Comparison of ENCODE assay signal across 10 cellular contexts in the genomic region with DNA sequence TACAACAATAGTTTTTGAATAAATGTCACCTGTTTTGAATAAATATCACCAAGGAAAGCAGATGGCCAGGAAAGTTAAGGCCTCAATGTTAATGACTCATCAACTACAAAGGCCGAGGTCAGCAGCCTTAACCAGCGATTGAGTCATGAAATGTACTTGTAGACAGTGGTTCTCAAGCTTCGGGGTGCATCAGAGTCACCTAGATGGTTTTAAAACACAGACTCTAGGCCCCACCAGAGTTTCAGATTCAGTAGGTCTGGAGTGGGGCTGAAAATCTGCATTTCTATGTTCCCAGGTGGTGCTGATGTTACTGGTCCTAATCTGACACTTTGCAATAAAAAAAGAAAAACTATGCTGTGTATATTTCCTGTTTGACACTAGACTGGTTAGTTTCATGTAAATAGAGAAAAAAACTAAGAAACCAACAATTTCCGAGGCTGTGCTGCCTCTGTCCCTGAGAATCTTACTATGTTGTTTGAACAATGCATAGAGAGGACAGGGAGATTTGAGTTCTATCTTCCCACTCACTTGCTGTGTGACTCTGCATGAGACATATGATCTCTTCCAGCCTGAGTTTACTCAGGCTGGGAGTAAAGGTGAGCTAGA. TPM values are rescaled to one million over a fixed set of nuclear protein-coding genes. Genes with fewer than 3 reads are reported as not detected.
A peak's percentile ranks its signal among the peaks of the same experiment; 100 is the strongest.
DNase-seq lines count a peak whose midpoint lies in the region; ATAC-seq, FAIRE-seq and TF ChIP-seq lines count a peak whose summit lies in the region.
"Had no signal": no experiment of that assay in that cellular context is flagged by ENCODE, and none has a peak within 500 bp of the region (broad histone marks: within the 10 kb centered on the region; RNA-seq: fewer than 3 reads in every experiment).

No MANE protein-coding gene starts in this region.

- TF ChIP-seq EP300 in K562 (IDR thresholded peaks at IDR 0.05; ENCODE audit: low read length): peak; percentile 88

- no peak for TF ChIP-seq POLR2A in K562 (conservative IDR thresholded peaks at IDR 0.05)

- peaks cover 4% of the 10 kb centered on the region for H3K9me1 ChIP-seq in K562 (ENCODE audit: control insufficient read depth, insufficient read depth, low read length)

- H3K36me3 ChIP-seq in K562 (ENCODE audit: control insufficient read depth, insufficient read depth, low read length): peaks cover 32% of the 10 kb centered on the region

- H3K9me3 Mint-ChIP-seq in natural killer cell treated with Interleukin-12 subunit alpha and Interleukin-12 subunit beta and Interleukin-15 and Interleukin-18, amount 100 ng/mL, for 72 hours: no peaks in the 10 kb centered on the region
- no peaks in the 10 kb centered on the region for H3K9me3 Mint-ChIP-seq in nephron progenitor cell

- H3K4me3 ChIP-seq in K562: no peak overlapping the region
- H3K4me3 ChIP-seq: heart right ventricle had no signal

- TF ChIP-seq RAD21 in K562 (CRISPR knock-in tag; conservative IDR thresholded peaks at IDR 0.05 in 1 of 2, IDR thresholded peaks at IDR 0.05 in 1 of 2): no peak

- no peak overlapping the region for H2AFZ ChIP-seq in K562 (ENCODE audit: low read depth, low read length)

- CTCF ChIA-PET in K562 (lab: Yijun Ruan, JAX; ENCODE audit: low intra/inter-chr PET ratio): no interaction called here

- TF ChIP-seq CTCF in K562 (IDR thresholded peaks at IDR 0.05 in 2 of 3, conservative IDR thresholded peaks at IDR 0.05 in 1 of 3; ENCODE audit: insufficient read depth in 2 of 3, low read depth in 1 of 3, low read length in 3 of 3) (no peak), nephron progenitor cell (IDR thresholded peaks at IDR 0.05) (no peak)

- peak overlapping the region; percentile 61 for H3K4me2 ChIP-seq in K562 (ENCODE audit: insufficient read depth, low read length)

- peaks cover 32 to 69% of the 10 kb centered on the region in 2 experiments for H3K4me1 ChIP-seq in K562 (replicated peaks in 1 of 2; ENCODE audit: control insufficient read depth in 2 of 2, insufficient read depth in 2 of 2, low read length in 2 of 2)

- H3K4me1 Mint-ChIP-seq in natural killer cell treated with Interleukin-12 subunit alpha and Interleukin-12 subunit beta and Interleukin-15 and Interleukin-18, amount 100 ng/mL, for 72 hours (ENCODE audit: low read depth in 2 of 2): peaks cover 88 to 96% of the 10 kb centered on the region in 2 donors
- H3K4me1 Mint-ChIP-seq in nephron progenitor cell: peaks cover 26% of the 10 kb centered on the region

- H4K20me1 ChIP-seq in K562 (replicated peaks; ENCODE audit: control insufficient read depth, insufficient read depth, low read length): peaks cover 10% of the 10 kb centered on the region; the same call in 1 of the 2 replicates

- POLR2A ChIA-PET in K562 (lab: Yijun Ruan, JAX): interaction anchor here (0.7 to 3.4 kb wide), 4 partner anchors 10 to 42 kb away, joined by 3 to 14 read pairs (median 4); no protein-coding TSS in a partner anchor

- peak; percentile 92 for FAIRE-seq in K562 (lab: Jason Lieb, UNC)

- no TSS peak for BruUV-seq in K562 (replicated peaks; lab: Mats Ljungman, UMichigan)

- peaks cover 92% of the 10 kb centered on the region for H3K79me2 ChIP-seq in K562 (ENCODE audit: control insufficient read depth, insufficient read depth, low read length)

- in situ Hi-C loops in K562 (cut with MboI): loop anchor here (5.0 kb wide), 1 partner anchor 38 kb away; no protein-coding TSS in a partner anchor

- H3K27me3 Mint-ChIP-seq in natural killer cell treated with Interleukin-12 subunit alpha and Interleukin-12 subunit beta and Interleukin-15 and Interleukin-18, amount 100 ng/mL, for 72 hours: no peaks in the 10 kb centered on the region
- H3K27me3 Mint-ChIP-seq in nephron progenitor cell (ENCODE audit: low read depth, poor library complexity): peaks cover 9% of the 10 kb centered on the region

- H3K9me3 ChIP-seq in K562 (replicated peaks; ENCODE audit: control insufficient read depth, insufficient read depth, low read depth, low read length): no peaks in the 10 kb centered on the region
- H3K9me3 ChIP-seq: heart right ventricle had no signal

- WGBS in K562 (ENCODE audit: insufficient coverage, low coverage, missing lambda C conversion rate): 4% methylated on average over 4 of the region's 4 CpGs

- H3K4me3 Mint-ChIP-seq in natural killer cell treated with Interleukin-12 subunit alpha and Interleukin-12 subunit beta and Interleukin-15 and Interleukin-18, amount 100 ng/mL, for 72 hours: peak overlapping the region; percentile 84
- no peak overlapping the region for H3K4me3 Mint-ChIP-seq in nephron progenitor cell

- H3K27ac Mint-ChIP-seq in natural killer cell treated with Interleukin-12 subunit alpha and Interleukin-12 subunit beta and Interleukin-15 and Interleukin-18, amount 100 ng/mL, for 72 hours: peak overlapping the region; percentile 97 to 99
- no peak overlapping the region for H3K27ac Mint-ChIP-seq in nephron progenitor cell

- ATAC-seq in HG03095 (IDR thresholded peaks at IDR 0.05; ENCODE audit: unreplicated experiment) (peak; percentile 84), K562 (peak; percentile 81)
- peak; percentile 83 to 84 for ATAC-seq in natural killer cell treated with Interleukin-12 subunit alpha and Interleukin-12 subunit beta and Interleukin-15 and Interleukin-18, amount 100 ng/mL, for 72 hours

- H3K27me3 ChIP-seq in K562 (ENCODE audit: control insufficient read depth in 2 of 2, insufficient read depth in 2 of 2, low read length in 2 of 2): no peaks in the 10 kb centered on the region
- H3K27me3 ChIP-seq: heart right ventricle had no signal

- DNase-seq in activated gamma-delta T cell treated with Interleukin-2 at 50 U/mL for 16 hours: peak; percentile 57
- no peak for DNase-seq in activated gamma-delta T cell (lab: John Stamatoyannopoulos, UW)
- DNase-seq in SKM-1 treated with dmso at 0.1 percent for 144 hours (lab: John Stamatoyannopoulos, UW; ENCODE audit: unreplicated experiment): peak; percentile 25
- peak; percentile 70 to 91 (median 73) for DNase-seq in K562 (ENCODE audit: extremely low read depth in 1 of 4, low spot score in 3 of 4)
- DNase-seq in natural killer cell treated with Interleukin-12 subunit alpha and Interleukin-12 subunit beta and Interleukin-15 and Interleukin-18, amount 100 ng/mL, for 72 hours (ENCODE audit: low spot score): peak; percentile 84
- no peak for DNase-seq in ureter (ENCODE audit: low spot score)
- DNase-seq in nephron progenitor cell: no peak
- DNase-seq: heart right ventricle had no signal

- peak overlapping the region; percentile 86 for H3K27ac ChIP-seq in K562 (ENCODE audit: extremely low read depth, low read depth, low read length)
- H3K27ac ChIP-seq: C4-2B had no signal

- peaks cover 27% of the 10 kb centered on the region for H3K36me3 Mint-ChIP-seq in natural killer cell treated with Interleukin-12 subunit alpha and Interleukin-12 subunit beta and Interleukin-15 and Interleukin-18, amount 100 ng/mL, for 72 hours
- H3K36me3 Mint-ChIP-seq in nephron progenitor cell (ENCODE audit: low read depth): no peaks in the 10 kb centered on the region

- peak overlapping the region in 1 of 2 experiments; percentile 55; a peak in 2 of 4 replicates for H3K9ac ChIP-seq in K562 (ENCODE audit: insufficient read depth in 1 of 2, low read depth in 2 of 2, low read length in 2 of 2)

- intact Hi-C loops in K562 (cut with micrococcal nuclease): loop anchor here (2.0 kb wide), 1 partner anchor 43 kb away; no protein-coding TSS in a partner anchor

RNA-seq across cellular contexts. Expression of gene RAB27A, which starts 9.8 kb away (rescaled TPM):
- total RNA-seq in K562 (2011; cell fraction: chromatin; rRNA removed; ENCODE audit: low replicate concordance): 30.2 and 106 TPM in 2 replicates
- total RNA-seq in K562 (2011; cell fraction: nucleolus; rRNA removed): 15.7 and 21.6 TPM in 2 replicates
- total RNA-seq in K562 (2011; cell fraction: nucleoplasm; rRNA removed): 67.8 and 109 TPM in 2 replicates
- total RNA-seq in K562 (2014; rRNA removed): 44.7 and 46.7 TPM in 2 replicates
- 80.4 and 103 TPM in 2 replicates for total RNA-seq in K562 (2014; rRNA removed; fragmentation: Illumina TruSeq; extraction: Trizol)
- 31.4 and 31.5 TPM in 2 replicates for total RNA-seq in K562 (2015; rRNA removed; fragmentation: Illumina TruSeq; extraction: Trizol)
- 85.9 and 90.2 TPM in 2 replicates for total RNA-seq in K562 (2021)
- polyA plus RNA-seq in K562 (2011; rRNA removed): 145 and 171 TPM in 2 replicates
- 37.8 and 101 TPM in 2 replicates for polyA plus RNA-seq in K562 (2011; cell fraction: cytosol; rRNA removed)
- 27.7 and 51.9 TPM in 2 replicates for polyA plus RNA-seq in K562 (2011; cell fraction: nucleus; rRNA removed)
- polyA plus RNA-seq in K562 (2012): 57.6 and 84.6 TPM in 2 replicates
- 128 TPM in 2 replicates for polyA plus RNA-seq in K562 (2014; fragmentation: Illumina TruSeq; extraction: Trizol)
- polyA plus RNA-seq in K562 (2014; fragmentation: Nextera tagmentation; extraction: Ambion mirVana): 10 to 100 TPM; 55.1 to 59.3 TPM
- 113 and 118 TPM in 2 replicates for polyA plus RNA-seq in K562 (2014; rRNA removed)
- 142 and 170 TPM in 2 replicates for polyA minus RNA-seq in K562 (2011; rRNA and poly(A)+ RNA removed)
- 39.3 and 46.7 TPM in 2 replicates for polyA minus RNA-seq in K562 (2011; cell fraction: cytosol; rRNA and poly(A)+ RNA removed)
- polyA minus RNA-seq in K562 (2011; cell fraction: nucleus; rRNA and poly(A)+ RNA removed): 15.1 and 33.4 TPM in 2 replicates
- 100 to 1,000 TPM; 136 to 243 TPM for total RNA-seq in natural killer cell treated with Interleukin-12 subunit alpha and Interleukin-12 subunit beta and Interleukin-15 and Interleukin-18, amount 100 ng/mL, for 72 hours
- 29.0 TPM for total RNA-seq in ureter

RNA-seq across cellular contexts. Expression of gene PIGBOS1, which starts 39.1 kb away (rescaled TPM):
- 26.3 and 32.2 TPM in 2 replicates for total RNA-seq in K562 (2011; cell fraction: chromatin; rRNA removed; ENCODE audit: low replicate concordance)
- total RNA-seq in K562 (2011; cell fraction: nucleolus; rRNA removed): 27.1 and 33.7 TPM in 2 replicates
- 30.8 and 33.2 TPM in 2 replicates for total RNA-seq in K562 (2011; cell fraction: nucleoplasm; rRNA removed)
- total RNA-seq in K562 (2014; rRNA removed) (25.8 and 30.1 TPM in 2 replicates), K562 (2014; rRNA removed; fragmentation: Illumina TruSeq; extraction: Trizol) (41.7 and 47.8 TPM in 2 replicates), K562 (2015; rRNA removed; fragmentation: Illumina TruSeq; extraction: Trizol) (50.0 and 51.3 TPM in 2 replicates), K562 (2021) (22.8 and 25.2 TPM in 2 replicates), ureter (9.9 TPM)
- polyA plus RNA-seq in K562 (2011; rRNA removed) (21.0 and 33.2 TPM in 2 replicates), K562 (2014; fragmentation: Illumina TruSeq; extraction: Trizol) (37.4 and 41.4 TPM in 2 replicates), K562 (2014; fragmentation: Nextera tagmentation; extraction: Ambion mirVana) (10 to 100 TPM; 70.4 to 76.2 TPM), K562 (2014; rRNA removed) (46.0 and 46.5 TPM in 2 replicates)
- 22.3 and 33.0 TPM in 2 replicates for polyA plus RNA-seq in K562 (2011; cell fraction: cytosol; rRNA removed)
- polyA plus RNA-seq in K562 (2011; cell fraction: nucleus; rRNA removed): 5.2 and 8.8 TPM in 2 replicates
- 39.0 and 39.5 TPM in 2 replicates for polyA plus RNA-seq in K562 (2012)
- 7.0 and 7.4 TPM in 2 replicates for polyA minus RNA-seq in K562 (2011; rRNA and poly(A)+ RNA removed)
- polyA minus RNA-seq in K562 (2011; cell fraction: cytosol; rRNA and poly(A)+ RNA removed): 4.7 and 6.5 TPM in 2 replicates
- polyA minus RNA-seq in K562 (2011; cell fraction: nucleus; rRNA and poly(A)+ RNA removed): 6.7 and 21.1 TPM in 2 replicates
- 10 to 100 TPM; 13.2 to 13.3 TPM for total RNA-seq in natural killer cell treated with Interleukin-12 subunit alpha and Interleukin-12 subunit beta and Interleukin-15 and Interleukin-18, amount 100 ng/mL, for 72 hours

RNA-seq across cellular contexts. Expression of gene PIGB, which starts 39.2 kb away (rescaled TPM):
- 28.2 and 49.6 TPM in 2 replicates for total RNA-seq in K562 (2011; cell fraction: chromatin; rRNA removed; ENCODE audit: low replicate concordance)
- total RNA-seq in K562 (2011; cell fraction: nucleolus; rRNA removed): 20.2 and 21.6 TPM in 2 replicates
- 40.3 and 47.6 TPM in 2 replicates for total RNA-seq in K562 (2011; cell fraction: nucleoplasm; rRNA removed)
- total RNA-seq in K562 (2014; rRNA removed) (9.9 and 13.3 TPM in 2 replicates), K562 (2014; rRNA removed; fragmentation: Illumina TruSeq; extraction: Trizol) (18.2 and 24.4 TPM in 2 replicates), K562 (2015; rRNA removed; fragmentation: Illumina TruSeq; extraction: Trizol) (18.2 and 20.2 TPM in 2 replicates), K562 (2021) (12.8 and 14.4 TPM in 2 replicates), ureter (23.0 TPM)
- polyA plus RNA-seq in K562 (2011; rRNA removed) (25.3 and 32.3 TPM in 2 replicates), K562 (2014; fragmentation: Illumina TruSeq; extraction: Trizol) (14.1 and 15.2 TPM in 2 replicates), K562 (2014; fragmentation: Nextera tagmentation; extraction: Ambion mirVana) (10 to 100 TPM; 21.0 to 24.4 TPM), K562 (2014; rRNA removed) (12.5 and 15.0 TPM in 2 replicates)
- 10.9 and 18.3 TPM in 2 replicates for polyA plus RNA-seq in K562 (2011; cell fraction: cytosol; rRNA removed)
- polyA plus RNA-seq in K562 (2011; cell fraction: nucleus; rRNA removed): 15.3 and 23.2 TPM in 2 replicates
- 8.4 and 12.3 TPM in 2 replicates for polyA plus RNA-seq in K562 (2012)
- polyA minus RNA-seq in K562 (2011; rRNA and poly(A)+ RNA removed): 20.1 and 24.1 TPM in 2 replicates
- polyA minus RNA-seq in K562 (2011; cell fraction: cytosol; rRNA and poly(A)+ RNA removed): 5.9 and 11.3 TPM in 2 replicates
- polyA minus RNA-seq in K562 (2011; cell fraction: nucleus; rRNA and poly(A)+ RNA removed): 16.3 and 24.3 TPM in 2 replicates
- 10 to 100 TPM; 18.4 to 27.5 TPM for total RNA-seq in natural killer cell treated with Interleukin-12 subunit alpha and Interleukin-12 subunit beta and Interleukin-15 and Interleukin-18, amount 100 ng/mL, for 72 hours

Comparison
In these comparisons a context has a peak if more than half of its experiments do, and no peak if none do; other contexts are left out.
1. DNase-seq: peak in activated gamma-delta T cell treated with Interleukin-2 at 50 U/mL for 16 hours (single experiment), SKM-1 treated with dmso at 0.1 percent for 144 hours (single experiment), K562 (4 of 4) and natural killer cell treated with Interleukin-12 subunit alpha and Interleukin-12 subunit beta and Interleukin-15 and Interleukin-18, amount 100 ng/mL, for 72 hours (single experiment); none in activated gamma-delta T cell (single experiment), ureter (single experiment) and nephron progenitor cell (single experiment).
2. Peak in every context shown above with its lines, with median percentiles within 50 percentile points of each other: ATAC-seq.